In genomic region chr2:31384351-31384750, GRCh38 we compare ENCODE assay signal across 9 cellular contexts. TPM values are rescaled to one million over a fixed set of nuclear protein-coding genes. Genes with fewer than 3 reads are reported as not detected.
DNase-seq lines count a peak whose midpoint lies in the region; ATAC-seq, FAIRE-seq and TF ChIP-seq lines count a peak whose summit lies in the region.
"Had no signal": no experiment of that assay in that cellular context is flagged by ENCODE, and none has a peak within 500 bp of the region (broad histone marks: within the 10 kb centered on the region; RNA-seq: fewer than 3 reads in every experiment).

No MANE protein-coding gene starts in this region.

- peak overlapping the region; percentile 71 to 88 (median 78) for H3K27ac ChIP-seq in esophagus squamous epithelium

- H3K9me3 ChIP-seq in esophagus squamous epithelium = no peaks in the 10 kb centered on the region
- H3K9me3 ChIP-seq in mucosa of descending colon = no peaks in the 10 kb centered on the region

- TF ChIP-seq CTCF in esophagus squamous epithelium (IDR thresholded peaks at IDR 0.05) (no peak), mucosa of descending colon (IDR thresholded peaks at IDR 0.05) (no peak)

- no peaks in the 10 kb centered on the region for H3K27me3 ChIP-seq in esophagus squamous epithelium

- DNase-seq in stimulated activated naive CD8-positive, alpha-beta T cell treated with anti-CD3 and anti-CD28 coated beads, Interleukin-15, amount 100 ng/mL, for 72 hours = no peak
- no peak for DNase-seq in stimulated activated naive CD8-positive, alpha-beta T cell treated with anti-CD3 and anti-CD28 coated beads, Interleukin-15, Interleukin-2, amounts not matched to agents 100 U/mL and 50 U/mL, for 24 hours
- DNase-seq in RCC 7860 (ENCODE audit: low spot score) (peak; percentile 63), esophagus squamous epithelium (lab: John Stamatoyannopoulos, UW) (no peak), mucosa of descending colon (no peak), NCI-H69 (lab: John Stamatoyannopoulos, UW) (no peak)
- no peak for DNase-seq in stimulated activated naive CD4-positive, alpha-beta T cell (lab: John Stamatoyannopoulos, UW)
- DNase-seq: NCI-H748 treated with DMSO at 0.1 percent for 48 hours had no signal

- no peaks in the 10 kb centered on the region for H3K27me3 Mint-ChIP-seq in stimulated activated naive CD8-positive, alpha-beta T cell treated with anti-CD3 and anti-CD28 coated beads, Interleukin-15, amount 100 ng/mL, for 72 hours

- H3K36me3 ChIP-seq in esophagus squamous epithelium = no peaks in the 10 kb centered on the region
- no peaks in the 10 kb centered on the region for H3K36me3 ChIP-seq in mucosa of descending colon (ENCODE audit: low read depth)

- H3K4me1 Mint-ChIP-seq in stimulated activated naive CD8-positive, alpha-beta T cell treated with anti-CD3 and anti-CD28 coated beads, Interleukin-15, amount 100 ng/mL, for 72 hours = peaks cover 5% of the 10 kb centered on the region

- H3K9me3 Mint-ChIP-seq in stimulated activated naive CD8-positive, alpha-beta T cell treated with anti-CD3 and anti-CD28 coated beads, Interleukin-15, amount 100 ng/mL, for 72 hours = no peaks in the 10 kb centered on the region

- peaks cover 0 to 26% (median 0%) of the 10 kb centered on the region in 3 donors for H3K4me1 ChIP-seq in esophagus squamous epithelium
- no peaks in the 10 kb centered on the region for H3K4me1 ChIP-seq in mucosa of descending colon (ENCODE audit: low read depth)

- no peak for TF ChIP-seq POLR2A in esophagus squamous epithelium (IDR thresholded peaks at IDR 0.05)

- no peak overlapping the region for H3K4me3 ChIP-seq in esophagus squamous epithelium
- no peak overlapping the region for H3K4me3 ChIP-seq in mucosa of descending colon

- FAIRE-seq in RCC 7860 (lab: Jason Lieb, UNC) = peak; percentile 86

- no peak overlapping the region for H3K4me3 Mint-ChIP-seq in stimulated activated naive CD8-positive, alpha-beta T cell treated with anti-CD3 and anti-CD28 coated beads, Interleukin-15, amount 100 ng/mL, for 72 hours

- no peak overlapping the region for H3K27ac Mint-ChIP-seq in stimulated activated naive CD8-positive, alpha-beta T cell treated with anti-CD3 and anti-CD28 coated beads, Interleukin-15, amount 100 ng/mL, for 72 hours

- ATAC-seq in stimulated activated naive CD8-positive, alpha-beta T cell treated with anti-CD3 and anti-CD28 coated beads, Interleukin-15, amount 100 ng/mL, for 72 hours = peak; percentile 50
- ATAC-seq in stimulated activated naive CD8-positive, alpha-beta T cell treated with anti-CD3 and anti-CD28 coated beads, Interleukin-15, Interleukin-2, amounts not matched to agents 100 U/mL and 50 U/mL, for 24 hours = no peak
- ATAC-seq in mucosa of descending colon (no peak), HG02678 (IDR thresholded peaks at IDR 0.05; ENCODE audit: unreplicated experiment) (no peak)

- intact Hi-C loops in esophagus squamous epithelium (cut with DNase I) (no loop called here), mucosa of descending colon (cut with DNase I, micrococcal nuclease) (no loop called here)

- WGBS in esophagus squamous epithelium, 2 donors = 47% methylated on average over 3 of the region's 3 CpGs

RNA-seq across cellular contexts. Expression of gene XDH, which starts 30.2 kb away (rescaled TPM):
- total RNA-seq in esophagus squamous epithelium (10 to 100 TPM in 3 of 4 donors, 1 to 10 TPM in 1; 2.3 to 54.0 (median 39.0) TPM), mucosa of descending colon (10 to 100 TPM; 18.4 to 75.4 (median 40.7) TPM)
